ENCODE assay signal across 8 cellular contexts in genomic region chr7:1940402-1940786, GRCh38.
A peak's percentile ranks its signal among the peaks of the same experiment; 100 is the strongest.
DNase-seq lines count a peak whose midpoint lies in the region; ATAC-seq lines count a peak whose summit lies in the region.

No MANE protein-coding gene starts in this region.

- H3K36me3 Mint-ChIP-seq in activated naive CD8-positive, alpha-beta T cell treated with anti-CD3 and anti-CD28 coated beads for 36 hours: peaks cover 14% of the 10 kb centered on the region
- H3K36me3 Mint-ChIP-seq in stimulated activated naive B cell treated with anti-CD40 and anti-IgM and Interleukin-4, amounts not matched to agents 10 μg/mL and 1 μg/mL and 100 μg/mL, for 72 hours: peaks cover 24 to 36% of the 10 kb centered on the region in 2 donors

- peaks cover 2% of the 10 kb centered on the region for H3K9me3 Mint-ChIP-seq in activated naive CD8-positive, alpha-beta T cell treated with anti-CD3 and anti-CD28 coated beads for 36 hours
- H3K9me3 Mint-ChIP-seq in stimulated activated naive B cell treated with anti-CD40 and anti-IgM and Interleukin-4, amounts not matched to agents 10 μg/mL and 1 μg/mL and 100 μg/mL, for 72 hours: peaks cover 2 to 4% of the 10 kb centered on the region in 2 donors

- DNase-seq in T follicular helper cell (ENCODE audit: low read depth) (peak; percentile 87), medulla oblongata (ENCODE audit: extremely low spot score) (peak; percentile 38), NCI-H2029 treated with DMSO at 0.1 percent for 48 hours (lab: John Stamatoyannopoulos, UW) (no peak), HuH-7.5 (ENCODE audit: low spot score) (no peak)
- DNase-seq in activated naive CD8-positive, alpha-beta T cell treated with anti-CD3 and anti-CD28 coated beads for 36 hours: peak; percentile 90
- DNase-seq in stimulated activated naive B cell treated with anti-CD40 and anti-IgM and Interleukin-4, amounts not matched to agents 10 μg/mL and 1 μg/mL and 100 μg/mL, for 72 hours: peak; percentile 88

- peaks cover 7% of the 10 kb centered on the region for H3K27me3 Mint-ChIP-seq in activated naive CD8-positive, alpha-beta T cell treated with anti-CD3 and anti-CD28 coated beads for 36 hours
- H3K27me3 Mint-ChIP-seq in stimulated activated naive B cell treated with anti-CD40 and anti-IgM and Interleukin-4, amounts not matched to agents 10 μg/mL and 1 μg/mL and 100 μg/mL, for 72 hours: no peaks in the 10 kb centered on the region

- peak overlapping the region; percentile 77 for H3K4me3 Mint-ChIP-seq in activated naive CD8-positive, alpha-beta T cell treated with anti-CD3 and anti-CD28 coated beads for 36 hours
- H3K4me3 Mint-ChIP-seq in stimulated activated naive B cell treated with anti-CD40 and anti-IgM and Interleukin-4, amounts not matched to agents 10 μg/mL and 1 μg/mL and 100 μg/mL, for 72 hours: peak overlapping the region; percentile 92 to 94

- ATAC-seq in GM19035 (IDR thresholded peaks at IDR 0.05; ENCODE audit: unreplicated experiment): peak; percentile 92
- ATAC-seq in HG03103 (IDR thresholded peaks at IDR 0.05; ENCODE audit: low read depth, unreplicated experiment): peak; percentile 90
- peak; percentile 92 to 95 for ATAC-seq in stimulated activated naive B cell treated with anti-CD40 and anti-IgM and Interleukin-4, amounts not matched to agents 10 μg/mL and 1 μg/mL and 100 μg/mL, for 72 hours (replicated peaks)

- H3K4me1 Mint-ChIP-seq in activated naive CD8-positive, alpha-beta T cell treated with anti-CD3 and anti-CD28 coated beads for 36 hours: peaks cover 58% of the 10 kb centered on the region
- H3K4me1 Mint-ChIP-seq in stimulated activated naive B cell treated with anti-CD40 and anti-IgM and Interleukin-4, amounts not matched to agents 10 μg/mL and 1 μg/mL and 100 μg/mL, for 72 hours: peaks cover 47 to 78% of the 10 kb centered on the region in 2 donors

- H3K27ac Mint-ChIP-seq in activated naive CD8-positive, alpha-beta T cell treated with anti-CD3 and anti-CD28 coated beads for 36 hours: peak overlapping the region; percentile 93
- peak overlapping the region; percentile 99 for H3K27ac Mint-ChIP-seq in stimulated activated naive B cell treated with anti-CD40 and anti-IgM and Interleukin-4, amounts not matched to agents 10 μg/mL and 1 μg/mL and 100 μg/mL, for 72 hours

Comparison
In these comparisons a context has a peak if more than half of its experiments do, and no peak if none do; other contexts are left out.
1. DNase-seq: peak in T follicular helper cell (single experiment), activated naive CD8-positive, alpha-beta T cell treated with anti-CD3 and anti-CD28 coated beads for 36 hours (single experiment), medulla oblongata (single experiment) and stimulated activated naive B cell treated with anti-CD40 and anti-IgM and Interleukin-4, amounts not matched to agents 10 μg/mL and 1 μg/mL and 100 μg/mL, for 72 hours (single experiment); none in NCI-H2029 treated with DMSO at 0.1 percent for 48 hours (single experiment) and HuH-7.5 (single experiment).
2. Peak in every context shown above with its lines, with median percentiles within 50 percentile points of each other: ATAC-seq.